Comparison of ENCODE assay signal across 6 cellular contexts in genomic region chr14:96370528-96370927, GRCh38.
"Had no signal": no experiment of that assay in that cellular context is flagged by ENCODE, and none has a peak within 500 bp of the region (broad histone marks: within the 10 kb centered on the region; RNA-seq: fewer than 3 reads in every experiment).

No MANE protein-coding gene starts in this region.

- ATAC-seq: GM12878 had no signal

- FAIRE-seq: G401.6, GM12878, GM12891, GM18507 had no signal

- H3K4me3 ChIP-seq: GM12878 had no signal

- DNase-seq: GDM1, GF-D8 had no signal
